ENCODE assay signal across 13 cellular contexts in genomic region chr3:13415236-13416001, GRCh38. TPM values are rescaled to one million over a fixed set of nuclear protein-coding genes. Genes with fewer than 3 reads are reported as not detected.
A peak's percentile ranks its signal among the peaks of the same experiment; 100 is the strongest.
DNase-seq lines count a peak whose midpoint lies in the region; ATAC-seq and TF ChIP-seq lines count a peak whose summit lies in the region.
"Had no signal": no experiment of that assay in that cellular context is flagged by ENCODE, and none has a peak within 500 bp of the region (broad histone marks: within the 10 kb centered on the region; RNA-seq: fewer than 3 reads in every experiment).

No MANE protein-coding gene starts in this region.

- H3K36me3 Mint-ChIP-seq in CD4-positive, alpha-beta T cell (ENCODE audit: low read depth), result peaks cover 18% of the 10 kb centered on the region
- H3K36me3 Mint-ChIP-seq in memory B cell, result peaks cover 5% of the 10 kb centered on the region

- intact Hi-C loops in CD4-positive, alpha-beta T cell (cut with DNase I, micrococcal nuclease), result loop anchor here (2.0 kb wide), 2 partner anchors 13 to 67 kb away; no protein-coding TSS in a partner anchor

- H3K9me3 Mint-ChIP-seq in CD4-positive, alpha-beta T cell, result no peaks in the 10 kb centered on the region
- no peaks in the 10 kb centered on the region for H3K9me3 Mint-ChIP-seq in memory B cell

- CTCF ChIA-PET in CD4-positive, alpha-beta T cell (lab: Charles Lee), result interaction anchor here (0.6 to 9.4 kb wide), 3 partner anchors 33 to 987 kb away, joined by 3 to 57 read pairs (median 3); partner anchors contain the start of gene SLC6A6

- H3K27me3 Mint-ChIP-seq in CD4-positive, alpha-beta T cell, result no peaks in the 10 kb centered on the region
- no peaks in the 10 kb centered on the region for H3K27me3 Mint-ChIP-seq in memory B cell

- in situ Hi-C loops in ACHN (cut with HindIII; ENCODE audit: low pct_ligation_motif_present, low pct_unique_long_range_greater_than_20kb, low sequenced_read_pairs), result no loop called here

- POLR2A ChIA-PET in CD4-positive, alpha-beta T cell (lab: Charles Lee), result interaction anchor here (0.9 to 8.0 kb wide), 7 partner anchors 11 to 69 kb away, joined by 4 to 75 read pairs (median 9); partner anchors contain the start of gene HDAC11

- ATAC-seq in CD4-positive, alpha-beta T cell (ENCODE audit: poor library complexity), result no peak
- ATAC-seq in memory B cell (ENCODE audit: low read depth), result no peak
- ATAC-seq: Panc1 had no signal

- H3K27ac Mint-ChIP-seq in CD4-positive, alpha-beta T cell, result peak overlapping the region; percentile 91
- H3K27ac Mint-ChIP-seq in memory B cell, result peak overlapping the region; percentile 99

- no peak for TF ChIP-seq CTCF in CD4-positive, alpha-beta T cell (IDR thresholded peaks at IDR 0.05)
- TF ChIP-seq CTCF in VCaP (conservative IDR thresholded peaks at IDR 0.05), result no peak

- no peaks in the 10 kb centered on the region for H3K9me3 ChIP-seq in CD4-positive, alpha-beta T cell (ENCODE audit: control insufficient read depth, low read length)
- H3K9me3 ChIP-seq: prostate gland had no signal

- no peak overlapping the region for H3K4me3 ChIP-seq in H7 (ENCODE audit: insufficient read depth, low read depth, low read length)
- H3K4me3 ChIP-seq: prostate gland had no signal

- H3K27ac ChIP-seq in CD4-positive, alpha-beta T cell (ENCODE audit: low read depth, low read length), result peak overlapping the region; percentile 74
- H3K27ac ChIP-seq in VCaP, result peak overlapping the region; percentile 95

- no peak for DNase-seq in CD4-positive, alpha-beta T cell
- DNase-seq in H7 (peak; percentile 22), memory B cell (ENCODE audit: low spot score in 2 of 2) (no peak), ACHN (no peak), SK-N-DZ (ENCODE audit: low spot score) (no peak), cortex of kidney (lab: John Stamatoyannopoulos, UW) (no peak)
- DNase-seq in effector CD4-positive, alpha-beta T cell, result no peak
- DNase-seq: activated effector memory CD4-positive, alpha-beta T cell treated with Interleukin-2 at 50 U/mL for 16 hours; mesenchymal stem cell; stimulated activated CD4-positive, alpha-beta T cell treated with anti-CD3 and anti-CD28 coated beads, Interleukin-4, amount 100 ng/mL, for 24 hours had no signal

- no peaks in the 10 kb centered on the region for H3K27me3 ChIP-seq in CD4-positive, alpha-beta T cell (ENCODE audit: control insufficient read depth, insufficient read depth, low read length)
- H3K27me3 ChIP-seq in H7 (ENCODE audit: control insufficient read depth, insufficient read depth, low read length), result peaks cover 6% of the 10 kb centered on the region; the same call in 1 of the 2 replicates

- H3K36me3 ChIP-seq in H7 (replicated peaks; ENCODE audit: control insufficient read depth, insufficient read depth, low read length), result no peaks in the 10 kb centered on the region
- H3K36me3 ChIP-seq: prostate gland had no signal

- H3K4me1 Mint-ChIP-seq in CD4-positive, alpha-beta T cell (ENCODE audit: low read depth), result peaks cover 63% of the 10 kb centered on the region
- H3K4me1 Mint-ChIP-seq in memory B cell, result peaks cover 44% of the 10 kb centered on the region

- H3K4me3 Mint-ChIP-seq in CD4-positive, alpha-beta T cell, result peak overlapping the region; percentile 93
- peak overlapping the region; percentile 78 for H3K4me3 Mint-ChIP-seq in memory B cell

RNA-seq across cellular contexts. Expression of gene NUP210, which starts 4.7 kb away (rescaled TPM):
- total RNA-seq in CD4-positive, alpha-beta T cell, result 10 to 100 TPM; 82.0 to 83.5 TPM
- total RNA-seq in H7 (2014; rRNA removed; shearing (Covaris generic)), result 40.1 and 50.3 TPM in 2 replicates
- polyA plus RNA-seq in SK-N-DZ (2014; cell fraction: cytosol; rRNA removed), result 56.4 and 61.5 TPM in 2 replicates
- 60.0 and 87.4 TPM in 2 replicates for polyA plus RNA-seq in SK-N-DZ (2014; cell fraction: nucleus; rRNA removed)
